In the genomic region with DNA sequence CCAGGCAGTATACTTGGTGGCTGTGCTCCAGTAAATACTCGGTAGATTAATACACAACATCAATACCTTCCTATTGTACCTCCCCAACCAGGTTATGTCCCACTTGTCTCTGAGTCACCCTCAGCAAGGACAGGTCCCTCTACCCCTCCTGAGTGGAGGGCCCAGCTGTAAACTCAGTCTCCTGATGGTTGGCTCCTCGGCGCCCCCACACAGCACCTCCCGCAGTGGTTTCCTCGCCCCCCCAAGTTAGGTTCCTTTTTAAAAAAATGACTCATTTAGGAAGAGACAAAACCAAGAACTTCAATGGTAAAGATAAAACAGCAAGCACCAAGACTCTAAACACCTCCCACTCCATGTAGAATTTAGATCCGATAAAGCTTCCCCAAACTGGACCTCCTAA, we compare ENCODE assay signal across 8 cellular contexts.
DNase-seq lines count a peak whose midpoint lies in the region; ATAC-seq, FAIRE-seq and TF ChIP-seq lines count a peak whose summit lies in the region.

No MANE protein-coding gene starts in this region.

- intact Hi-C loops in tibial artery (cut with DNase I; ENCODE audit: low total_unique reads), result no loop called here

- TF ChIP-seq POLR2A in H54 (IDR thresholded peaks at IDR 0.05; ENCODE audit: low read depth, low read length), result no peak

- peak overlapping the region; percentile 93 for H3K4me2 ChIP-seq in OCI-LY3 (ENCODE audit: low read length)

- peaks cover 11% of the 10 kb centered on the region for H3K36me3 ChIP-seq in OCI-LY3 (replicated peaks; ENCODE audit: low read depth, low read length)
- H3K36me3 ChIP-seq in tibial artery, result no peaks in the 10 kb centered on the region

- H3K4me3 ChIP-seq in OCI-LY3 (ENCODE audit: low read length), result peak overlapping the region; percentile 70
- no peak overlapping the region for H3K4me3 ChIP-seq in tibial artery

- peaks cover 46% of the 10 kb centered on the region for H3K79me2 ChIP-seq in OCI-LY3 (ENCODE audit: low read length)

- H3K27ac ChIP-seq in OCI-LY3 (ENCODE audit: low read length) (peak overlapping the region; percentile 57), tibial artery (no peak overlapping the region)

- peaks cover 47% of the 10 kb centered on the region for H4K20me1 ChIP-seq in OCI-LY3 (ENCODE audit: insufficient read depth, low read length)

- peak; percentile 81 for DNase-seq in activated naive CD4-positive, alpha-beta T cell treated with Interleukin-2 at 50 U/mL for 16 hours
- DNase-seq in stimulated activated CD4-positive, alpha-beta T cell treated with anti-CD3 and anti-CD28 coated beads, Interleukin-4, amount 100 ng/mL, for 24 hours, result peak; percentile 74
- no peak for DNase-seq in tibial artery
- no peak for DNase-seq in H54 (ENCODE audit: insufficient read length, low spot score)
- DNase-seq in NCI-H2081 treated with DMSO at 0.1 percent for 48 hours (lab: John Stamatoyannopoulos, UW), result no peak
- no peak for DNase-seq in putamen (ENCODE audit: low spot score)

- no peaks in the 10 kb centered on the region for H3K9me3 ChIP-seq in OCI-LY3 (ENCODE audit: insufficient read depth, low read length)
- no peaks in the 10 kb centered on the region for H3K9me3 ChIP-seq in tibial artery

- peak overlapping the region; percentile 46 for H3K9ac ChIP-seq in OCI-LY3 (ENCODE audit: low read length)

- H3K4me1 ChIP-seq in OCI-LY3 (ENCODE audit: low read length), result peaks cover 65% of the 10 kb centered on the region
- H3K4me1 ChIP-seq in tibial artery, result no peaks in the 10 kb centered on the region

- no peak overlapping the region for H2AFZ ChIP-seq in OCI-LY3 (ENCODE audit: low read depth, low read length)

- ATAC-seq in GM18858 (IDR thresholded peaks at IDR 0.05; ENCODE audit: unreplicated experiment), result peak; percentile 18

- FAIRE-seq in H54 (lab: Jason Lieb, UNC), result no peak

- TF ChIP-seq CTCF in OCI-LY3 (IDR thresholded peaks at IDR 0.05; ENCODE audit: low read depth, low read length), result no peak
- TF ChIP-seq CTCF in tibial artery (IDR thresholded peaks at IDR 0.05), result no peak

- no peaks in the 10 kb centered on the region for H3K27me3 ChIP-seq in OCI-LY3 (ENCODE audit: low read depth, low read length)
- H3K27me3 ChIP-seq in tibial artery, result no peaks in the 10 kb centered on the region

Comparison
In these comparisons a context has a peak if more than half of its experiments do, and no peak if none do; other contexts are left out.
1. DNase-seq: peak in activated naive CD4-positive, alpha-beta T cell treated with Interleukin-2 at 50 U/mL for 16 hours (single experiment) and stimulated activated CD4-positive, alpha-beta T cell treated with anti-CD3 and anti-CD28 coated beads, Interleukin-4, amount 100 ng/mL, for 24 hours (single experiment); none in tibial artery (0 of 2), H54 (single experiment), NCI-H2081 treated with DMSO at 0.1 percent for 48 hours (single experiment) and putamen (single experiment).